In genomic region chr21:38236232-38236631, GRCh38 we compare ENCODE assay signal across 17 cellular contexts. TPM values are rescaled to one million over a fixed set of nuclear protein-coding genes. Genes with fewer than 3 reads are reported as not detected.
DNase-seq lines count a peak whose midpoint lies in the region; ATAC-seq and TF ChIP-seq lines count a peak whose summit lies in the region.
"Had no signal": no experiment of that assay in that cellular context is flagged by ENCODE, and none has a peak within 500 bp of the region (broad histone marks: within the 10 kb centered on the region; RNA-seq: fewer than 3 reads in every experiment).

No MANE protein-coding gene starts in this region.

- H3K36me3 ChIP-seq in mesendoderm (ENCODE audit: control insufficient read depth, insufficient read depth, low read length) = no peaks in the 10 kb centered on the region
- H3K36me3 ChIP-seq: gastrocnemius medialis, tibial artery had no signal

- H3K9ac ChIP-seq in mesendoderm (ENCODE audit: low read length) = no peak overlapping the region

- no peaks in the 10 kb centered on the region for H3K4me1 ChIP-seq in mesendoderm (ENCODE audit: control insufficient read depth, low read depth, low read length)
- H3K4me1 ChIP-seq: gastrocnemius medialis had no signal

- no peak overlapping the region for H4K8ac ChIP-seq in mesendoderm (ENCODE audit: low read depth, low read length)

- intact Hi-C loops in sciatic nerve (cut with DNase I) = no loop called here

- H3K56ac ChIP-seq in mesendoderm (ENCODE audit: low read length) = no peak overlapping the region

- peaks cover 7% of the 10 kb centered on the region for H3K36me3 Mint-ChIP-seq in chondrocyte (ENCODE audit: low read depth)

- H3K27me3 ChIP-seq in mesendoderm (ENCODE audit: insufficient read depth, low read length, poor library complexity) = no peaks in the 10 kb centered on the region
- H3K27me3 ChIP-seq: gastrocnemius medialis, tibial artery had no signal

- no peak overlapping the region for H3K23ac ChIP-seq in mesendoderm (ENCODE audit: low read length)

- H3K18ac ChIP-seq in mesendoderm (ENCODE audit: low read length) = no peak overlapping the region

- ATAC-seq in sciatic nerve = no peak
- no peak for ATAC-seq in esophagus mucosa
- ATAC-seq: gastrocnemius medialis had no signal

- POLR2A ChIA-PET in AG04449 (lab: Yijun Ruan, JAX) = no interaction called here

- no peak overlapping the region for H3K4me2 ChIP-seq in mesendoderm (ENCODE audit: low read length)

- WGBS in mesendoderm (ENCODE audit: extremely low coverage, insufficient coverage, low lambda C conversion rate) = no CpG with 5 or more reads among the region's 2 CpGs

- H2BK15ac ChIP-seq in mesendoderm (replicated peaks; ENCODE audit: low read depth) = no peak overlapping the region

- H3K27me3 Mint-ChIP-seq in chondrocyte (ENCODE audit: low read depth) = no peaks in the 10 kb centered on the region

- DNase-seq in AG04449 (ENCODE audit: low read depth, low spot score) = no peak
- peak; percentile 55 for DNase-seq in M059J (ENCODE audit: low read depth)
- no peak for DNase-seq in chondrocyte (ENCODE audit: low spot score)
- DNase-seq in mesendoderm = peak; percentile 48
- no peak for DNase-seq in pons (ENCODE audit: low spot score)
- no peak for DNase-seq in sciatic nerve (ENCODE audit: low spot score)
- no peak for DNase-seq in activated T-cell treated with anti-CD3 and anti-CD28 coated beads for 4 hours
- DNase-seq: dorsolateral prefrontal cortex; gastrocnemius medialis; NCI-H1694; NCI-H446 treated with DMSO at 0.1 percent for 48 hours; stimulated activated CD4-positive, alpha-beta T cell treated with anti-CD3 and anti-CD28 coated beads, Interleukin-4, amount 100 ng/mL, for 4 hours; tibial artery had no signal

- CTCF ChIA-PET in AG04449 (lab: Yijun Ruan, JAX) = interaction anchor here (0.6 to 9.2 kb wide), 7 partner anchors 12 to 119 kb away, joined by 3 to 87 read pairs (median 4); no protein-coding TSS in a partner anchor

- H3K4me1 Mint-ChIP-seq in chondrocyte (ENCODE audit: low read depth) = peaks cover 53% of the 10 kb centered on the region

- H3K4me3 Mint-ChIP-seq in chondrocyte (ENCODE audit: unreplicated experiment) = no peak overlapping the region

- H2BK120ac ChIP-seq in mesendoderm (ENCODE audit: low read depth, low read length) = no peak overlapping the region

- H3K27ac Mint-ChIP-seq in chondrocyte (ENCODE audit: unreplicated experiment) = no peak overlapping the region

- H3K9me3 Mint-ChIP-seq in chondrocyte (ENCODE audit: low read depth) = peaks cover 9% of the 10 kb centered on the region

- no peak overlapping the region for H3K27ac ChIP-seq in mesendoderm (ENCODE audit: low read depth, low read length)
- H3K27ac ChIP-seq: dorsolateral prefrontal cortex, gastrocnemius medialis, tibial artery had no signal

- H4K5ac ChIP-seq in mesendoderm (ENCODE audit: low read length) = no peak overlapping the region

- no peak overlapping the region for H2AK5ac ChIP-seq in mesendoderm (ENCODE audit: low read length)

- TF ChIP-seq CTCF in AG04449 (IDR thresholded peaks at IDR 0.05; ENCODE audit: insufficient read depth, low read length, missing control alignments) (peak; percentile 13), chondrocyte (IDR thresholded peaks at IDR 0.05) (peak; percentile 56)

- H3K79me1 ChIP-seq in mesendoderm (ENCODE audit: low read length) = no peaks in the 10 kb centered on the region

- no peak overlapping the region for H3K4me3 ChIP-seq in AG04449 (ENCODE audit: low read depth, low read length)
- H3K4me3 ChIP-seq in mesendoderm (ENCODE audit: low read length) = no peak overlapping the region
- H3K4me3 ChIP-seq: dorsolateral prefrontal cortex, gastrocnemius medialis, tibial artery had no signal

- H3K79me2 ChIP-seq in mesendoderm (ENCODE audit: control insufficient read depth, insufficient read depth, low read length) = no peaks in the 10 kb centered on the region

- no peak overlapping the region for H3K4ac ChIP-seq in mesendoderm (ENCODE audit: low read depth, low read length)

- H2BK5ac ChIP-seq in mesendoderm (ENCODE audit: low read length) = no peak overlapping the region

RNA-seq across cellular contexts. Expression of gene KCNJ15, which starts 20.6 kb away (rescaled TPM):
- 0.22 and 1.5 TPM in 2 replicates for total RNA-seq in M059J (2014; rRNA removed; shearing (Covaris generic))
- 0.21 to 0.80 TPM (median 0.27 TPM) in 3 replicates for total RNA-seq in chondrocyte
- polyA plus RNA-seq in mesendoderm (2013, experiment 1 of 2) = 0.17 TPM
- 0.28 TPM for polyA plus RNA-seq in mesendoderm (2013, experiment 2 of 2)
- 9.3 TPM for total RNA-seq in sciatic nerve
- 15.5 TPM for total RNA-seq in esophagus mucosa
- total RNA-seq: H1, OCI-LY7 had no signal
- polyA plus RNA-seq: neural cell had no signal

Comparison
In these comparisons a context has a peak if more than half of its experiments do, and no peak if none do; other contexts are left out.
1. DNase-seq: peak in M059J (single experiment) and mesendoderm (single experiment); none in AG04449 (single experiment), chondrocyte (single experiment), pons (single experiment), sciatic nerve (single experiment) and activated T-cell treated with anti-CD3 and anti-CD28 coated beads for 4 hours (single experiment).